30 cellular contexts compared by ENCODE assay signal in the genomic region with DNA sequence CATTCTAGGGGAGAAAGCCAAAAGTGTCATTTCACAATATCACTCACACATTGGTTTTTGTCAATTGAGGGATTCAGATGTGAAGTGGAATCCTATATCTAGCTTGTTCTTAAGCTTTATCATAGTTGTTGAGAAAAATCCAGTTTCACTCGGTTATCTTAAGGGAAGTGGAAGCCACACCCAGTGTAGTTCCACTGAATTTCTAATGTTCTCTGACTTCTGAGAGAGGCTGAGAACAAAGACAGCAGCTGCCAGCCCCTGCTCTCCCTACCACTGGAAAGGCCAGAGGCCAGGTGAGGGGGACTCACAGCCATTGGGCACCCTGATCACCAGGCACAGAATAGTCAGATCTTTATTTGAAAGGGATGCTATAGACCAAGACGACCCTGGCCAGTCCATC.
"Had no signal": no experiment of that assay in that cellular context is flagged by ENCODE, and none has a peak within 500 bp of the region (broad histone marks: within the 10 kb centered on the region; RNA-seq: fewer than 3 reads in every experiment).

No MANE protein-coding gene starts in this region.

- H3K36me3 ChIP-seq: adrenal gland, left ventricle myocardium inferior, right lobe of liver had no signal

- DNase-seq: activated CD4-positive, alpha-beta T cell treated with anti-CD3 and anti-CD28 coated beads for 4 hours; activated CD4-positive, alpha-beta T cell treated with anti-CD3 and anti-CD28 coated beads, Interleukin-2, amount 50 U/mL, for 4 hours; activated CD8-positive, alpha-beta memory T cell treated with anti-CD3 and anti-CD28 coated beads, Interleukin-2, amount 50 U/mL, for 4 hours; activated effector memory CD4-positive, alpha-beta T cell treated with anti-CD3 and anti-CD28 coated beads, Interleukin-2, amount 50 U/mL, for 16 hours; activated naive CD4-positive, alpha-beta T cell treated with anti-CD3 and anti-CD28 coated beads for 36 hours; activated naive CD8-positive, alpha-beta T cell treated with anti-CD3 and anti-CD28 coated beads for 36 hours; activated T-cell treated with anti-CD3 and anti-CD28 coated beads, Interleukin-2, amount 50 U/mL, for 1 hour; adrenal gland; aorta; body of pancreas; cerebellar nuclear complex; effector memory CD8-positive, alpha-beta T cell; erythroblast; hippocampal formation; mucosa of descending colon; SK-N-SH; stimulated activated CD4-positive, alpha-beta T cell treated with anti-CD3 and anti-CD28 coated beads, Interleukin-12 subunit alpha, Interleukin-12 subunit beta, amount 100 ng/mL, for 4 hours; stimulated activated CD4-positive, alpha-beta T cell treated with anti-CD3 and anti-CD28 coated beads, Interleukin-4, amount 100 ng/mL, for 24 hours; stimulated activated naive CD8-positive, alpha-beta T cell treated with anti-CD3 and anti-CD28 coated beads, Interleukin-15, amount 100 ng/mL, for 72 hours; substantia nigra; SW 1271; T1000 had no signal

- H3K27ac Mint-ChIP-seq: activated naive CD4-positive, alpha-beta T cell treated with anti-CD3 and anti-CD28 coated beads for 36 hours; activated naive CD8-positive, alpha-beta T cell treated with anti-CD3 and anti-CD28 coated beads for 36 hours; activated T-helper 1 cell treated with anti-CD3 and anti-CD28 coated beads, Interleukin-12 subunit alpha, Interleukin-12 subunit beta, Interleukin-2, Interleukin-4 antibody, amounts not matched to agents 30 ng/mL and 10 ng/mL and 1 ng/mL, durations not matched to agents 14 hours and 24 hours and 36 hours; effector memory CD8-positive, alpha-beta T cell; natural killer cell treated with Interleukin-12 subunit alpha and Interleukin-12 subunit beta and Interleukin-15 and Interleukin-18, amount 100 ng/mL, for 72 hours; stimulated activated effector memory CD8-positive, alpha-beta T cell treated with anti-CD3 and anti-CD28 coated beads, Interleukin-12 subunit alpha, Interleukin-12 subunit beta, amount 100 ng/mL, for 72 hours; T-helper 1 cell treated with Interleukin-12 subunit alpha and Interleukin-12 subunit beta and Interleukin-4 antibody, amounts not matched to agents 30 μg/mL and 1 μg/mL, for 36 hours had no signal

- H3K4me3 ChIP-seq: adrenal gland, body of pancreas, coronary artery, left ventricle myocardium inferior, mucosa of descending colon, right lobe of liver had no signal

- H3K36me3 Mint-ChIP-seq: activated naive CD8-positive, alpha-beta T cell treated with anti-CD3 and anti-CD28 coated beads for 36 hours; natural killer cell treated with Interleukin-12 subunit alpha and Interleukin-12 subunit beta and Interleukin-15 and Interleukin-18, amount 100 ng/mL, for 72 hours; stimulated activated effector memory CD8-positive, alpha-beta T cell treated with anti-CD3 and anti-CD28 coated beads, Interleukin-12 subunit alpha, Interleukin-12 subunit beta, amount 100 ng/mL, for 72 hours had no signal

- H3K4me1 ChIP-seq: right lobe of liver had no signal

- H3K9me3 ChIP-seq: adrenal gland, body of pancreas, left ventricle myocardium inferior, mucosa of descending colon, right lobe of liver, SK-N-SH had no signal

- H3K27ac ChIP-seq: adrenal gland, body of pancreas, coronary artery, left ventricle myocardium inferior, right lobe of liver, VCaP had no signal

- H3K27me3 ChIP-seq: adrenal gland, body of pancreas, right lobe of liver had no signal

- H3K9me3 Mint-ChIP-seq: activated naive CD4-positive, alpha-beta T cell treated with anti-CD3 and anti-CD28 coated beads for 36 hours; activated naive CD8-positive, alpha-beta T cell treated with anti-CD3 and anti-CD28 coated beads for 36 hours; activated T-helper 1 cell treated with anti-CD3 and anti-CD28 coated beads, Interleukin-12 subunit alpha, Interleukin-12 subunit beta, Interleukin-2, Interleukin-4 antibody, amounts not matched to agents 30 ng/mL and 10 ng/mL and 1 ng/mL, durations not matched to agents 14 hours and 24 hours and 36 hours; effector memory CD8-positive, alpha-beta T cell; natural killer cell treated with Interleukin-12 subunit alpha and Interleukin-12 subunit beta and Interleukin-15 and Interleukin-18, amount 100 ng/mL, for 72 hours; stimulated activated effector memory CD8-positive, alpha-beta T cell treated with anti-CD3 and anti-CD28 coated beads, Interleukin-12 subunit alpha, Interleukin-12 subunit beta, amount 100 ng/mL, for 72 hours; stimulated activated naive CD8-positive, alpha-beta T cell treated with anti-CD3 and anti-CD28 coated beads, Interleukin-15, amount 100 ng/mL, for 72 hours; T-helper 1 cell treated with Interleukin-12 subunit alpha and Interleukin-12 subunit beta and Interleukin-4 antibody, amounts not matched to agents 30 μg/mL and 1 μg/mL, for 36 hours had no signal

- ATAC-seq: body of pancreas; effector memory CD8-positive, alpha-beta T cell; mucosa of descending colon; natural killer cell treated with Interleukin-12 subunit alpha and Interleukin-12 subunit beta and Interleukin-15 and Interleukin-18, amount 100 ng/mL, for 72 hours; stimulated activated naive CD8-positive, alpha-beta T cell treated with anti-CD3 and anti-CD28 coated beads, Interleukin-15, amount 100 ng/mL, for 72 hours had no signal

- H3K4me1 Mint-ChIP-seq: stimulated activated naive CD8-positive, alpha-beta T cell treated with anti-CD3 and anti-CD28 coated beads, Interleukin-15, amount 100 ng/mL, for 72 hours had no signal

- H3K4me3 Mint-ChIP-seq: activated naive CD4-positive, alpha-beta T cell treated with anti-CD3 and anti-CD28 coated beads for 36 hours; activated naive CD8-positive, alpha-beta T cell treated with anti-CD3 and anti-CD28 coated beads for 36 hours; activated T-helper 1 cell treated with anti-CD3 and anti-CD28 coated beads, Interleukin-12 subunit alpha, Interleukin-12 subunit beta, Interleukin-2, Interleukin-4 antibody, amounts not matched to agents 30 ng/mL and 10 ng/mL and 1 ng/mL, durations not matched to agents 14 hours and 24 hours and 36 hours; effector memory CD8-positive, alpha-beta T cell; natural killer cell treated with Interleukin-12 subunit alpha and Interleukin-12 subunit beta and Interleukin-15 and Interleukin-18, amount 100 ng/mL, for 72 hours; stimulated activated effector memory CD8-positive, alpha-beta T cell treated with anti-CD3 and anti-CD28 coated beads, Interleukin-12 subunit alpha, Interleukin-12 subunit beta, amount 100 ng/mL, for 72 hours; stimulated activated naive CD8-positive, alpha-beta T cell treated with anti-CD3 and anti-CD28 coated beads, Interleukin-15, amount 100 ng/mL, for 72 hours; T-helper 1 cell treated with Interleukin-12 subunit alpha and Interleukin-12 subunit beta and Interleukin-4 antibody, amounts not matched to agents 30 μg/mL and 1 μg/mL, for 36 hours had no signal
